18 cellular contexts compared by ENCODE assay signal in genomic region chr3:69214241-69214640, GRCh38.
DNase-seq lines count a peak whose midpoint lies in the region; ATAC-seq, FAIRE-seq and TF ChIP-seq lines count a peak whose summit lies in the region.
"Had no signal": no experiment of that assay in that cellular context is flagged by ENCODE, and none has a peak within 500 bp of the region (broad histone marks: within the 10 kb centered on the region; RNA-seq: fewer than 3 reads in every experiment).

No MANE protein-coding gene starts in this region.

- H3K36me3 Mint-ChIP-seq in activated CD4-positive, alpha-beta T cell treated with anti-CD3 and anti-CD28 coated beads, Interleukin-2, amount 10 ng/mL, durations not matched to agents 24 days and 14 days (ENCODE audit: low read depth): peaks cover 24% of the 10 kb centered on the region
- peaks cover 10% of the 10 kb centered on the region for H3K36me3 Mint-ChIP-seq in activated CD4-positive, alpha-beta memory T cell treated with anti-CD3 and anti-CD28 coated beads for 36 hours

- no peak for ATAC-seq in HG02981 (IDR thresholded peaks at IDR 0.05; ENCODE audit: unreplicated experiment)

- H3K36me3 ChIP-seq in keratinocyte (ENCODE audit: control insufficient read depth in 2 of 2, extremely low read depth in 1 of 2, insufficient read depth in 2 of 2, low read length in 2 of 2): peaks cover 3 to 6% of the 10 kb centered on the region in 2 experiments
- H3K36me3 ChIP-seq: MG63 had no signal

- no peak overlapping the region for H2AFZ ChIP-seq in keratinocyte (ENCODE audit: control insufficient read depth, low read length)

- CTCF ChIA-PET in activated CD4-positive, alpha-beta memory T cell treated with anti-CD3 and anti-CD28 coated beads for 36 hours (lab: Charles Lee): interaction anchor here (0.6 to 4.1 kb wide), 5 partner anchors 12 to 1144 kb away, joined by 3 to 26 read pairs (median 4); no protein-coding TSS in a partner anchor
- CTCF ChIA-PET in HEK293T (lab: Yijun Ruan, JAX): interaction anchor here (0.7 kb wide), 1 partner anchor 92 kb away, joined by 3 read pairs; no protein-coding TSS in a partner anchor

- H3K27me3 ChIP-seq in keratinocyte (ENCODE audit: control insufficient read depth, extremely low read depth, insufficient read depth, low read length): no peaks in the 10 kb centered on the region
- H3K27me3 ChIP-seq: esophagus squamous epithelium, MG63 had no signal

- H3K79me2 ChIP-seq in keratinocyte (ENCODE audit: control insufficient read depth, insufficient read depth, low read length): no peaks in the 10 kb centered on the region

- H3K27ac Mint-ChIP-seq in activated CD4-positive, alpha-beta T cell treated with anti-CD3 and anti-CD28 coated beads, Interleukin-2, amount 10 ng/mL, durations not matched to agents 24 days and 14 days: peak overlapping the region; percentile 30
- H3K27ac Mint-ChIP-seq in activated CD4-positive, alpha-beta memory T cell treated with anti-CD3 and anti-CD28 coated beads for 36 hours: peak overlapping the region; percentile 42

- FAIRE-seq in HTR-8/SVneo (lab: Jason Lieb, UNC) (peak; percentile 40), keratinocyte (lab: Jason Lieb, UNC) (peak; percentile 53)
- FAIRE-seq: small intestine had no signal

- dilution Hi-C loops in keratinocyte (cut with MboI; ENCODE audit: extremely low pct_ligation_motif_present, low sequenced_read_pairs): no loop called here

- H3K27me3 Mint-ChIP-seq in activated CD4-positive, alpha-beta T cell treated with anti-CD3 and anti-CD28 coated beads, Interleukin-2, amount 10 ng/mL, durations not matched to agents 24 days and 14 days: no peaks in the 10 kb centered on the region
- no peaks in the 10 kb centered on the region for H3K27me3 Mint-ChIP-seq in activated CD4-positive, alpha-beta memory T cell treated with anti-CD3 and anti-CD28 coated beads for 36 hours

- no peak overlapping the region for H3K9ac ChIP-seq in keratinocyte (ENCODE audit: control insufficient read depth, extremely low read depth, insufficient read depth, low read length)

- TF ChIP-seq CTCF in keratinocyte (optimal IDR thresholded peaks at IDR 0.05 in 1 of 3, IDR thresholded peaks at IDR 0.05 in 1 of 3, conservative IDR thresholded peaks at IDR 0.05 in 1 of 3; ENCODE audit: extremely low read depth in 1 of 3, insufficient read depth in 2 of 3, low read length in 3 of 3): no peak

- no peak overlapping the region for H3K4me3 ChIP-seq in keratinocyte (ENCODE audit: control insufficient read depth in 2 of 3, extremely low read depth in 1 of 3, insufficient read depth in 2 of 3, low read depth in 1 of 3, low read length in 3 of 3)
- H3K4me3 ChIP-seq: esophagus squamous epithelium, MG63 had no signal

- H3K4me3 Mint-ChIP-seq in activated CD4-positive, alpha-beta T cell treated with anti-CD3 and anti-CD28 coated beads, Interleukin-2, amount 10 ng/mL, durations not matched to agents 24 days and 14 days: no peak overlapping the region
- no peak overlapping the region for H3K4me3 Mint-ChIP-seq in activated CD4-positive, alpha-beta memory T cell treated with anti-CD3 and anti-CD28 coated beads for 36 hours

- intact Hi-C loops in activated CD4-positive, alpha-beta T cell treated with anti-CD3 and anti-CD28 coated beads, Interleukin-2, amount 10 ng/mL, durations not matched to agents 24 days and 14 days (cut with micrococcal nuclease): no loop called here
- intact Hi-C loops in activated CD4-positive, alpha-beta memory T cell treated with anti-CD3 and anti-CD28 coated beads for 36 hours (cut with micrococcal nuclease): no loop called here

- H4K20me1 ChIP-seq in keratinocyte (ENCODE audit: control insufficient read depth, extremely low read depth, insufficient read depth, low read length): no peaks in the 10 kb centered on the region

- no peaks in the 10 kb centered on the region for H3K9me1 ChIP-seq in keratinocyte (ENCODE audit: control insufficient read depth, extremely low read depth, insufficient read depth, low read length)

- H3K9me3 Mint-ChIP-seq in activated CD4-positive, alpha-beta T cell treated with anti-CD3 and anti-CD28 coated beads, Interleukin-2, amount 10 ng/mL, durations not matched to agents 24 days and 14 days: peaks cover 4% of the 10 kb centered on the region
- no peaks in the 10 kb centered on the region for H3K9me3 Mint-ChIP-seq in activated CD4-positive, alpha-beta memory T cell treated with anti-CD3 and anti-CD28 coated beads for 36 hours

- H3K4me1 ChIP-seq in keratinocyte (ENCODE audit: control insufficient read depth, extremely low read depth, insufficient read depth, low read length): peaks cover 14% of the 10 kb centered on the region

- peaks cover 43% of the 10 kb centered on the region for H3K4me1 Mint-ChIP-seq in activated CD4-positive, alpha-beta T cell treated with anti-CD3 and anti-CD28 coated beads, Interleukin-2, amount 10 ng/mL, durations not matched to agents 24 days and 14 days
- peaks cover 46% of the 10 kb centered on the region for H3K4me1 Mint-ChIP-seq in activated CD4-positive, alpha-beta memory T cell treated with anti-CD3 and anti-CD28 coated beads for 36 hours (ENCODE audit: low read depth)

- H3K27ac ChIP-seq in keratinocyte (ENCODE audit: control insufficient read depth, insufficient read depth, low read length): no peak overlapping the region

- no peak overlapping the region for H3K4me2 ChIP-seq in keratinocyte (ENCODE audit: control insufficient read depth, extremely low read depth, insufficient read depth, low read depth, low read length)

- H3K9me3 ChIP-seq in keratinocyte (ENCODE audit: control insufficient read depth, low read depth, low read length): no peaks in the 10 kb centered on the region
- H3K9me3 ChIP-seq: esophagus squamous epithelium, MG63 had no signal

- POLR2A ChIA-PET in activated CD4-positive, alpha-beta memory T cell treated with anti-CD3 and anti-CD28 coated beads for 36 hours (lab: Charles Lee): interaction anchor here (1.4 kb wide), 1 partner anchor 15 kb away, joined by 7 read pairs; no protein-coding TSS in a partner anchor
- POLR2A ChIA-PET in HEK293T (lab: Yijun Ruan, JAX): interaction anchor here (1.6 kb wide), 1 partner anchor 13 kb away, joined by 4 read pairs; no protein-coding TSS in a partner anchor

- no peak for DNase-seq in activated CD4-positive, alpha-beta T cell treated with anti-CD3 and anti-CD28 coated beads, Interleukin-2, amount 10 ng/mL, durations not matched to agents 24 days and 14 days
- no peak for DNase-seq in activated CD4-positive, alpha-beta T cell treated with anti-CD3 and anti-CD28 coated beads for 1 hour
- no peak for DNase-seq in HTR-8/SVneo (ENCODE audit: insufficient read length, low spot score)
- peak; percentile 47 for DNase-seq in activated CD4-positive, alpha-beta memory T cell treated with anti-CD3 and anti-CD28 coated beads for 36 hours
- no peak for DNase-seq in keratinocyte (ENCODE audit: low read depth, low spot score)
- no peak for DNase-seq in HEK293T (ENCODE audit: extremely low spot score)
- DNase-seq in activated gamma-delta T cell treated with Interleukin-2 at 50 U/mL for 16 hours: no peak
- DNase-seq: activated CD4-positive, alpha-beta T cell treated with anti-CD3 and anti-CD28 coated beads, Interleukin-2, amount 50 U/mL, for 4 hours; C1 segment of cervical spinal cord; central memory CD4-positive, alpha-beta T cell; esophagus squamous epithelium; H7; MG63; midbrain; NCI-H345; small intestine; SW 1271 had no signal

TF ChIP-seq in HEK293T, 16 proteins besides CTCF, POLR2A, EP300 and RAD21:
- TF ChIP-seq FOXA1 (IDR thresholded peaks at IDR 0.05) (no peak), CTBP1 (IDR thresholded peaks at IDR 0.05; ENCODE audit: borderline replicate concordance) (no peak), L3MBTL2 (conservative IDR thresholded peaks at IDR 0.05) (no peak), FOXM1 (IDR thresholded peaks at IDR 0.05; ENCODE audit: borderline replicate concordance) (no peak), FOXK2 (IDR thresholded peaks at IDR 0.05) (no peak), NFRKB (IDR thresholded peaks at IDR 0.05) (no peak), SP1 (IDR thresholded peaks at IDR 0.05) (no peak), ZNF384 (IDR thresholded peaks at IDR 0.05) (no peak), ARNT (IDR thresholded peaks at IDR 0.05) (no peak), BHLHE40 (IDR thresholded peaks at IDR 0.05; ENCODE audit: borderline replicate concordance) (no peak), TARDBP (IDR thresholded peaks at IDR 0.05) (no peak), ELF4 (IDR thresholded peaks at IDR 0.05) (no peak)
TF ChIP-seq in HEK293T: peak in this region for 0.
